15 cellular contexts compared by ENCODE assay signal in genomic region chr11:72406536-72407507, GRCh38.
"Had no signal": no experiment of that assay in that cellular context is flagged by ENCODE, and none has a peak within 500 bp of the region (broad histone marks: within the 10 kb centered on the region; RNA-seq: fewer than 3 reads in every experiment).

No MANE protein-coding gene starts in this region.

- H3K79me2 ChIP-seq: hepatocyte had no signal

- H3K27me3 ChIP-seq: esophagus squamous epithelium, hepatocyte, SJSA1, thyroid gland had no signal

- H3K36me3 ChIP-seq: SJSA1, thyroid gland had no signal

- H3K4me3 ChIP-seq: esophagus squamous epithelium, hepatocyte, SJSA1, smooth muscle cell, thyroid gland had no signal

- ATAC-seq: stimulated activated effector memory CD8-positive, alpha-beta T cell treated with anti-CD3 and anti-CD28 coated beads, Interleukin-12 subunit alpha, Interleukin-12 subunit beta, amount 100 ng/mL, for 72 hours; T-cell; WTC11 had no signal

- H2AFZ ChIP-seq: hepatocyte had no signal

- H3K9me3 ChIP-seq: esophagus squamous epithelium, SJSA1, thyroid gland had no signal

- H3K4me1 ChIP-seq: SJSA1 had no signal

- H3K27ac ChIP-seq: esophagus squamous epithelium, hepatocyte, SJSA1, thyroid gland had no signal

- H3K4me2 ChIP-seq: hepatocyte, smooth muscle cell had no signal

- DNase-seq: activated CD4-positive, alpha-beta T cell treated with anti-CD3 and anti-CD28 coated beads, Interleukin-2, amount 10 ng/mL, durations not matched to agents 24 days and 14 days; activated effector memory CD4-positive, alpha-beta T cell treated with Interleukin-2 at 50 U/mL for 16 hours; activated T-cell treated with anti-CD3 and anti-CD28 coated beads, Interleukin-2, amount 50 U/mL, for 24 hours; cerebellar nuclear complex; dermis blood vessel endothelial cell; esophagus squamous epithelium; kidney glomerular epithelial cell; posterior cingulate gyrus; T-cell; thyroid gland had no signal
